ENCODE assay signal across 9 cellular contexts in genomic region chr2:105796131-105796638, GRCh38. TPM values are rescaled to one million over a fixed set of nuclear protein-coding genes. Genes with fewer than 3 reads are reported as not detected.
DNase-seq lines count a peak whose midpoint lies in the region; ATAC-seq and TF ChIP-seq lines count a peak whose summit lies in the region.
"Had no signal": no experiment of that assay in that cellular context is flagged by ENCODE, and none has a peak within 500 bp of the region (broad histone marks: within the 10 kb centered on the region; RNA-seq: fewer than 3 reads in every experiment).

No MANE protein-coding gene starts in this region.

- H3K4me1 ChIP-seq in H9 (ENCODE audit: insufficient read depth, low read length), result peaks cover 7% of the 10 kb centered on the region; the same call in 1 of the 2 replicates

- no peak overlapping the region for H2BK5ac ChIP-seq in H9 (ENCODE audit: insufficient read length, low read length)

- peaks cover 42 to 70% of the 10 kb centered on the region in 2 experiments for H3K4me1 Mint-ChIP-seq in H9
- peaks cover 92 to 96% of the 10 kb centered on the region in 2 donors for H3K4me1 Mint-ChIP-seq in immature natural killer cell

- no peak overlapping the region for H3K27ac ChIP-seq in H9 (ENCODE audit: insufficient read length, low read depth, low read length)

- H2BK12ac ChIP-seq in H9 (ENCODE audit: insufficient read length, low read depth, low read length), result no peak overlapping the region

- H3K27ac Mint-ChIP-seq in H9 (peak overlapping the region in 2 of 3 experiments; percentile 68 to 86; a peak in 3 of 7 replicates), immature natural killer cell (peak overlapping the region; percentile 94 to 99 (median 98))

- no peak overlapping the region for H2AK5ac ChIP-seq in H9 (ENCODE audit: insufficient read length, low read length)

- H3K27me3 Mint-ChIP-seq in H9 (ENCODE audit: low read depth) (no peaks in the 10 kb centered on the region), immature natural killer cell (ENCODE audit: low read depth in 3 of 3) (peaks cover 0 to 19% (median 5%) of the 10 kb centered on the region in 3 donors)

- H3T11ph ChIP-seq in H9 (ENCODE audit: low read length), result no peak overlapping the region

- no peak for TF ChIP-seq CTCF in H9 (conservative IDR thresholded peaks at IDR 0.05)

- H3K9me3 Mint-ChIP-seq in H9 (no peaks in the 10 kb centered on the region), immature natural killer cell (no peaks in the 10 kb centered on the region)

- no peak overlapping the region for H3K4ac ChIP-seq in H9 (ENCODE audit: low read depth, low read length)

- no peak overlapping the region for H3K23ac ChIP-seq in H9 (ENCODE audit: insufficient read length, low read depth, low read length)

- peak; percentile 53 for DNase-seq in COLO668 (lab: John Stamatoyannopoulos, UW; ENCODE audit: unreplicated experiment)
- DNase-seq in H9, result no peak
- peak; percentile 93 for DNase-seq in SIG-M5 treated with dmso at 0.1 percent for 504 hours (lab: John Stamatoyannopoulos, UW; ENCODE audit: unreplicated experiment)
- DNase-seq in immature natural killer cell, result peak; percentile 40 to 53 (median 51)
- DNase-seq in NK-92 treated with Interleukin-12 subunit alpha and Interleukin-12 subunit beta, amount 100 ng/mL, for 24 hours (lab: John Stamatoyannopoulos, UW), result no peak
- DNase-seq in HPDE6-E6E7 (ENCODE audit: extremely low spot score), result no peak
- DNase-seq: NCI-H446 treated with DMSO at 0.1 percent for 48 hours had no signal

- no peak overlapping the region for H3K4me2 ChIP-seq in H9 (ENCODE audit: insufficient read depth, insufficient read length, low read length)

- no peak overlapping the region for H3K56ac ChIP-seq in H9 (ENCODE audit: insufficient read length, low read depth, low read length)

- no peak overlapping the region for H3K14ac ChIP-seq in H9 (ENCODE audit: insufficient read depth, low read length)

- H3K9ac ChIP-seq in H9 (ENCODE audit: extremely low read depth, insufficient read length, low read length), result no peak overlapping the region

- H3K79me1 ChIP-seq in H9 (ENCODE audit: insufficient read depth, low read depth, low read length, poor library complexity, severe bottlenecking), result peaks cover 14% of the 10 kb centered on the region

- peaks cover 21% of the 10 kb centered on the region; the same call in 1 of the 2 replicates for H3K79me2 ChIP-seq in H9 (ENCODE audit: insufficient read depth, low read length)

- H4K5ac ChIP-seq in H9 (ENCODE audit: insufficient read length, low read depth, low read length), result no peak overlapping the region

- no peak overlapping the region for H4K91ac ChIP-seq in H9 (ENCODE audit: insufficient read length, low read depth, low read length)

- no peak overlapping the region for H2AFZ ChIP-seq in H9 (ENCODE audit: low read length)

- H3K36me3 Mint-ChIP-seq in H9 (ENCODE audit: insufficient read depth in 1 of 3, low read depth in 3 of 3), result peaks cover 0 to 5% (median 0%) of the 10 kb centered on the region in 3 experiments; a peak in 2 of 7 replicates
- peaks cover 0 to 7% (median 3%) of the 10 kb centered on the region in 3 donors for H3K36me3 Mint-ChIP-seq in immature natural killer cell

- H3K27me3 ChIP-seq in H9 (ENCODE audit: insufficient read depth, low read length), result no peaks in the 10 kb centered on the region

- no CpG with 5 or more reads among the region's 6 CpGs for WGBS in H9 (ENCODE audit: extremely low coverage, insufficient read length, low lambda C conversion rate)

- H3K4me3 Mint-ChIP-seq in H9, result no peak overlapping the region
- peak overlapping the region; percentile 77 to 88 (median 84) for H3K4me3 Mint-ChIP-seq in immature natural killer cell

- H2BK20ac ChIP-seq in H9 (ENCODE audit: low read depth, low read length, poor library complexity, severe bottlenecking), result no peak overlapping the region

- no peak overlapping the region for H3K18ac ChIP-seq in H9 (ENCODE audit: insufficient read length, low read depth, low read length)

- H3K9me3 ChIP-seq in H9 (ENCODE audit: control insufficient read depth, low read depth, low read length), result no peaks in the 10 kb centered on the region

- H4K20me1 ChIP-seq in H9 (ENCODE audit: control insufficient read depth, insufficient read depth, insufficient read length), result no peaks in the 10 kb centered on the region

- H4K8ac ChIP-seq in H9 (replicated peaks; ENCODE audit: insufficient read length, low read depth, low read length), result no peak overlapping the region

- no peak overlapping the region for H2BK15ac ChIP-seq in H9 (ENCODE audit: low read depth, low read length)

- no peak for ATAC-seq in GM21717 (IDR thresholded peaks at IDR 0.05; ENCODE audit: unreplicated experiment)
- ATAC-seq in esophagus mucosa, result no peak

- no peaks in the 10 kb centered on the region for H3K23me2 ChIP-seq in H9 (ENCODE audit: insufficient read length, low read depth, low read length, poor library complexity, severe bottlenecking)

- H2BK120ac ChIP-seq in H9 (ENCODE audit: low read depth, low read length, poor library complexity, severe bottlenecking), result no peak overlapping the region

RNA-seq across cellular contexts. Expression of gene NCK2, which starts 51.5 kb away (rescaled TPM):
- total RNA-seq in H9 (2021) (49.2 and 51.0 TPM in 2 replicates), esophagus mucosa (68.6 TPM)
- 10 to 100 TPM; 10.7 to 22.1 (median 16.2) TPM for polyA plus RNA-seq in immature natural killer cell

Comparison
In these comparisons a context has a peak if more than half of its experiments do, and no peak if none do; other contexts are left out.
1. DNase-seq: peak in COLO668 (single experiment), SIG-M5 treated with dmso at 0.1 percent for 504 hours (single experiment) and immature natural killer cell (3 of 3); none in H9 (single experiment), NK-92 treated with Interleukin-12 subunit alpha and Interleukin-12 subunit beta, amount 100 ng/mL, for 24 hours (single experiment) and HPDE6-E6E7 (single experiment).
2. H3K4me3 Mint-ChIP-seq: peak in immature natural killer cell (5 of 5); none in H9 (0 of 2).